In genomic region chr18:79706658-79707057, GRCh38 we compare ENCODE assay signal across 22 cellular contexts.
"Had no signal": no experiment of that assay in that cellular context is flagged by ENCODE, and none has a peak within 500 bp of the region (broad histone marks: within the 10 kb centered on the region; RNA-seq: fewer than 3 reads in every experiment).

No MANE protein-coding gene starts in this region.

- DNase-seq: dermis blood vessel endothelial cell; effector memory CD4-positive, alpha-beta T cell; hypothalamus; immature natural killer cell; islet precursor cell; kidney glomerular epithelial cell; mammary epithelial cell; mesendoderm; midbrain; naive thymus-derived CD4-positive, alpha-beta T cell; occipital lobe; ovary; psoas muscle; right cardiac atrium; sigmoid colon; stimulated activated CD4-positive, alpha-beta T cell treated with anti-CD3 and anti-CD28 coated beads, Interleukin-2, amount 100 ng/mL, for 24 hours; stimulated activated CD4-positive, alpha-beta T cell treated with anti-CD3 and anti-CD28 coated beads, Interleukin-4, amount 100 ng/mL, for 4 hours; stimulated activated naive CD4-positive, alpha-beta T cell; stimulated activated naive CD8-positive, alpha-beta T cell treated with anti-CD3 and anti-CD28 coated beads, Interleukin-15, amount 100 ng/mL, for 72 hours; trophoblast cell had no signal

- H3K4me1 Mint-ChIP-seq: nephron; stimulated activated naive CD8-positive, alpha-beta T cell treated with anti-CD3 and anti-CD28 coated beads, Interleukin-15, amount 100 ng/mL, for 72 hours had no signal

- H3K9me3 Mint-ChIP-seq: immature natural killer cell; naive thymus-derived CD4-positive, alpha-beta T cell; nephron; stimulated activated naive CD8-positive, alpha-beta T cell treated with anti-CD3 and anti-CD28 coated beads, Interleukin-15, amount 100 ng/mL, for 72 hours had no signal

- H3K27me3 Mint-ChIP-seq: naive thymus-derived CD4-positive, alpha-beta T cell; stimulated activated naive CD8-positive, alpha-beta T cell treated with anti-CD3 and anti-CD28 coated beads, Interleukin-15, amount 100 ng/mL, for 72 hours had no signal

- H3K4me3 Mint-ChIP-seq: naive thymus-derived CD4-positive, alpha-beta T cell; nephron; stimulated activated naive CD8-positive, alpha-beta T cell treated with anti-CD3 and anti-CD28 coated beads, Interleukin-15, amount 100 ng/mL, for 72 hours had no signal

- H3K27ac Mint-ChIP-seq: naive thymus-derived CD4-positive, alpha-beta T cell; stimulated activated naive CD8-positive, alpha-beta T cell treated with anti-CD3 and anti-CD28 coated beads, Interleukin-15, amount 100 ng/mL, for 72 hours had no signal

- ATAC-seq: left colon; naive thymus-derived CD4-positive, alpha-beta T cell; psoas muscle; right cardiac atrium; stimulated activated naive CD8-positive, alpha-beta T cell treated with anti-CD3 and anti-CD28 coated beads, Interleukin-15, amount 100 ng/mL, for 72 hours had no signal
